ENCODE assay signal across 31 cellular contexts in the genomic region with DNA sequence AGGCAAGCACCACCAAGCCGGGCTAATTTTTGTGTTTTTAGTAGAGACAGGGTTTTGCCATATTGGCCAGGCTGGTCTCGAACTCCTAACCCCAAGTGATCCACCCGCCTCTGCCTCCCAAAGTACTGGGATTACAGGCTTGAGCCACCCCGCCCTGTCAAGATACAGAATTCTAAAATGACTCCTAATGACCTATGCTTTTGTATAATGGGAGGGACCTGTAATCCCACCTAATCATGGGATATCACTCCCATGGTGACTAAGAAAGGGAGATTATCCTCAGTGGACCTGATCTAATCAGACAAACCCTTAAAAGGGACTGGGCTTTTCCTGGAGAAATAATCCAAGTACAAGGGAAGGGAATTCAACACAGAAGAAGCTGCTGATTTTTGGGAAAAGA.
"Had no signal": no experiment of that assay in that cellular context is flagged by ENCODE, and none has a peak within 500 bp of the region (broad histone marks: within the 10 kb centered on the region; RNA-seq: fewer than 3 reads in every experiment).

No MANE protein-coding gene starts in this region.

- H3K9me3 ChIP-seq: ascending aorta, colonic mucosa, left lung, lower lobe of right lung, mucosa of descending colon, right lobe of liver, testis, transverse colon had no signal

- H3K9me3 Mint-ChIP-seq: activated CD4-positive, alpha-beta memory T cell treated with anti-CD3 and anti-CD28 coated beads, Interleukin-2, amount 10 ng/mL, durations not matched to agents 7 days and 5 days; activated CD4-positive, alpha-beta T cell treated with anti-CD3 and anti-CD28 coated beads, Interleukin-2, amount 10 ng/mL, durations not matched to agents 7 days and 5 days; activated T-helper 2 cell treated with anti-CD3 and anti-CD28 coated beads, Interferon-gamma antibody, Interleukin-2, Interleukin-4, amounts not matched to agents 10 μg/mL and 5 μg/mL and 100 μg/mL, durations not matched to agents 14 hours and 24 hours and 36 hours; natural killer cell treated with Interleukin-12 subunit alpha and Interleukin-12 subunit beta and Interleukin-15 and Interleukin-18, amount 100 ng/mL, for 72 hours; T-helper 1 cell treated with Interleukin-12 subunit alpha and Interleukin-12 subunit beta and Interleukin-4 antibody, amounts not matched to agents 30 μg/mL and 1 μg/mL, for 36 hours had no signal

- H3K27ac ChIP-seq: ascending aorta, cardiac muscle cell, colonic mucosa, left lung, lower lobe of right lung, right lobe of liver, testis, transverse colon, VCaP had no signal

- H3K4me3 ChIP-seq: ascending aorta, cardiac muscle cell, colonic mucosa, left lung, lower lobe of right lung, mucosa of descending colon, right lobe of liver, testis, transverse colon had no signal

- H3K4me3 Mint-ChIP-seq: activated CD4-positive, alpha-beta memory T cell treated with anti-CD3 and anti-CD28 coated beads, Interleukin-2, amount 10 ng/mL, durations not matched to agents 7 days and 5 days; activated CD4-positive, alpha-beta T cell treated with anti-CD3 and anti-CD28 coated beads, Interleukin-2, amount 10 ng/mL, durations not matched to agents 7 days and 5 days; activated naive CD8-positive, alpha-beta T cell; brain; natural killer cell treated with Interleukin-12 subunit alpha and Interleukin-12 subunit beta and Interleukin-15 and Interleukin-18, amount 100 ng/mL, for 72 hours; T-helper 1 cell treated with Interleukin-12 subunit alpha and Interleukin-12 subunit beta and Interleukin-4 antibody, amounts not matched to agents 30 μg/mL and 1 μg/mL, for 36 hours had no signal

- H3K4me1 ChIP-seq: colonic mucosa had no signal

- ATAC-seq: left lung; lower lobe of right lung; mucosa of descending colon; natural killer cell treated with Interleukin-12 subunit alpha and Interleukin-12 subunit beta and Interleukin-15 and Interleukin-18, amount 100 ng/mL, for 72 hours; right lobe of liver; stimulated activated naive CD8-positive, alpha-beta T cell treated with anti-CD3 and anti-CD28 coated beads, Interleukin-15, Interleukin-2, amounts not matched to agents 100 U/mL and 50 U/mL, for 24 hours had no signal

- H3K27me3 Mint-ChIP-seq: activated CD4-positive, alpha-beta memory T cell treated with anti-CD3 and anti-CD28 coated beads, Interleukin-2, amount 10 ng/mL, durations not matched to agents 7 days and 5 days; activated CD4-positive, alpha-beta T cell treated with anti-CD3 and anti-CD28 coated beads, Interleukin-2, amount 10 ng/mL, durations not matched to agents 7 days and 5 days; activated naive CD8-positive, alpha-beta T cell; brain; natural killer cell treated with Interleukin-12 subunit alpha and Interleukin-12 subunit beta and Interleukin-15 and Interleukin-18, amount 100 ng/mL, for 72 hours had no signal

- H3K27me3 ChIP-seq: ascending aorta, cardiac muscle cell, colonic mucosa, left lung, right lobe of liver, testis, transverse colon had no signal

- H3K36me3 Mint-ChIP-seq: natural killer cell treated with Interleukin-12 subunit alpha and Interleukin-12 subunit beta and Interleukin-15 and Interleukin-18, amount 100 ng/mL, for 72 hours had no signal

- H3K27ac Mint-ChIP-seq: activated CD4-positive, alpha-beta memory T cell treated with anti-CD3 and anti-CD28 coated beads, Interleukin-2, amount 10 ng/mL, durations not matched to agents 7 days and 5 days; activated CD4-positive, alpha-beta T cell treated with anti-CD3 and anti-CD28 coated beads, Interleukin-2, amount 10 ng/mL, durations not matched to agents 7 days and 5 days; activated T-helper 2 cell treated with anti-CD3 and anti-CD28 coated beads, Interferon-gamma antibody, Interleukin-2, Interleukin-4, amounts not matched to agents 10 μg/mL and 5 μg/mL and 100 μg/mL, durations not matched to agents 14 hours and 24 hours and 36 hours; natural killer cell treated with Interleukin-12 subunit alpha and Interleukin-12 subunit beta and Interleukin-15 and Interleukin-18, amount 100 ng/mL, for 72 hours; T-helper 1 cell treated with Interleukin-12 subunit alpha and Interleukin-12 subunit beta and Interleukin-4 antibody, amounts not matched to agents 30 μg/mL and 1 μg/mL, for 36 hours had no signal

- DNase-seq: activated CD4-positive, alpha-beta memory T cell treated with anti-CD3 and anti-CD28 coated beads, Interleukin-2, amount 10 ng/mL, durations not matched to agents 7 days and 5 days; activated CD4-positive, alpha-beta T cell treated with anti-CD3 and anti-CD28 coated beads, Interleukin-2, amount 10 ng/mL, durations not matched to agents 7 days and 5 days; activated CD4-positive, CD25-positive, alpha-beta regulatory T cell treated with anti-CD3 and anti-CD28 coated beads, Interleukin-2, amount 50 U/mL, for 72 hours; activated CD8-positive, alpha-beta memory T cell treated with anti-CD3 and anti-CD28 coated beads, Interleukin-2, amount 50 U/mL, for 48 hours; activated T-cell treated with anti-CD3 and anti-CD28 coated beads, Interleukin-2, amount 50 U/mL, for 48 hours; cerebellar nuclear complex; colonic mucosa; effector CD8-positive, alpha-beta T cell; foreskin fibroblast; head of caudate nucleus; hypothalamus; kidney glomerular epithelial cell; left lung; lower lobe of right lung; mucosa of descending colon; right lobe of liver; stimulated activated CD4-positive, alpha-beta T cell treated with anti-CD3 and anti-CD28 coated beads, Interleukin-12 subunit alpha, Interleukin-12 subunit beta, amount 100 ng/mL, for 4 hours; stimulated activated CD4-positive, alpha-beta T cell treated with anti-CD3 and anti-CD28 coated beads, Interleukin-4, amount 100 ng/mL, for 1 hour; stimulated activated naive CD8-positive, alpha-beta T cell treated with anti-CD3 and anti-CD28 coated beads, Interleukin-15, Interleukin-2, amounts not matched to agents 100 U/mL and 50 U/mL, for 24 hours; T-helper 9 cell; testis; transverse colon had no signal

- H3K36me3 ChIP-seq: ascending aorta, cardiac muscle cell, colonic mucosa, left lung, lower lobe of right lung, right lobe of liver, transverse colon had no signal

- FAIRE-seq: TTC549 had no signal
